ENCODE assay signal across 8 cellular contexts in genomic region chr7:158829021-158829341, GRCh38. TPM values are rescaled to one million over a fixed set of nuclear protein-coding genes. Genes with fewer than 3 reads are reported as not detected.
A peak's percentile ranks its signal among the peaks of the same experiment; 100 is the strongest.
DNase-seq lines count a peak whose midpoint lies in the region; ATAC-seq and TF ChIP-seq lines count a peak whose summit lies in the region.

No MANE protein-coding gene starts in this region.

- no CpG with 5 or more reads among the region's 38 CpGs for WGBS in gastroesophageal sphincter (ENCODE audit: low coverage in 1 of 2), 2 donors

- peaks cover 0 to 48% (median 25%) of the 10 kb centered on the region in 3 donors for H3K4me1 ChIP-seq in gastroesophageal sphincter
- peaks cover 27 to 28% of the 10 kb centered on the region in 2 experiments for H3K4me1 ChIP-seq in neutrophil (ENCODE audit: control insufficient read depth in 1 of 2, insufficient read depth in 1 of 2, low read depth in 1 of 2, low read length in 1 of 2)
- H3K4me1 ChIP-seq in uterus = peaks cover 0 to 5% of the 10 kb centered on the region in 2 donors

- TF ChIP-seq CTCF in gastroesophageal sphincter (IDR thresholded peaks at IDR 0.05) (peak in 1 of 4 experiments; percentile 24), neutrophil (IDR thresholded peaks at IDR 0.05) (no peak), uterus (IDR thresholded peaks at IDR 0.05) (no peak)

- peak; percentile 73 for DNase-seq in CD1c-positive myeloid dendritic cell (ENCODE audit: extremely low spot score)
- DNase-seq in NCI-H510A (lab: John Stamatoyannopoulos, UW) = peak; percentile 59
- peak; percentile 65 for DNase-seq in activated gamma-delta T cell treated with Interleukin-2 at 50 U/mL for 16 hours
- DNase-seq in uterus = peak; percentile 48 to 67

- H3K27ac ChIP-seq in gastroesophageal sphincter (peak overlapping the region; percentile 95 to 100 (median 98)), neutrophil (peak overlapping the region; percentile 95), uterus (peak overlapping the region; percentile 89 to 100)

- no peak for TF ChIP-seq EP300 in gastroesophageal sphincter (IDR thresholded peaks at IDR 0.05)

- TF ChIP-seq POLR2A in gastroesophageal sphincter (IDR thresholded peaks at IDR 0.05) (no peak), uterus (IDR thresholded peaks at IDR 0.05) (no peak)

- H3K4me3 ChIP-seq in gastroesophageal sphincter = peak overlapping the region; percentile 70 to 90
- peak overlapping the region; percentile 85 to 87 for H3K4me3 ChIP-seq in neutrophil (ENCODE audit: low read depth in 1 of 2, low read length in 1 of 2)
- peak overlapping the region; percentile 68 to 83 for H3K4me3 ChIP-seq in uterus

- H3K36me3 ChIP-seq in gastroesophageal sphincter (peaks cover 0 to 6% of the 10 kb centered on the region in 2 donors), neutrophil (no peaks in the 10 kb centered on the region), uterus (no peaks in the 10 kb centered on the region)

- no peaks in the 10 kb centered on the region for H3K9me3 ChIP-seq in gastroesophageal sphincter
- no peaks in the 10 kb centered on the region for H3K9me3 ChIP-seq in neutrophil
- no peaks in the 10 kb centered on the region for H3K9me3 ChIP-seq in uterus

- H3K27me3 ChIP-seq in gastroesophageal sphincter (no peaks in the 10 kb centered on the region), neutrophil (no peaks in the 10 kb centered on the region), uterus (no peaks in the 10 kb centered on the region)

- ATAC-seq in GM18867 (IDR thresholded peaks at IDR 0.05; ENCODE audit: unreplicated experiment) (peak; percentile 57), HG03060 (IDR thresholded peaks at IDR 0.05; ENCODE audit: low read depth, unreplicated experiment) (peak; percentile 23), gastroesophageal sphincter (peak; percentile 64)

- intact Hi-C loops in uterus (cut with DNase I; ENCODE audit: low total_unique reads) = no loop called here

RNA-seq across cellular contexts. Expression of gene ESYT2, which starts 0.3 kb away (rescaled TPM):
- total RNA-seq in gastroesophageal sphincter = 100 to 1,000 TPM; 209 to 286 (median 230) TPM
- 100 to 1,000 TPM in 2 of 4 donors, 10 to 100 TPM in 2; 91.6 to 159 (median 100) TPM for total RNA-seq in uterus

RNA-seq across cellular contexts. Expression of gene DYNC2I1, which starts 27.4 kb away (rescaled TPM):
- total RNA-seq in gastroesophageal sphincter = 10 to 100 TPM; 11.6 to 36.9 (median 23.4) TPM
- total RNA-seq in uterus = 10 to 100 TPM; 10.5 to 36.6 (median 23.3) TPM

Comparison
In these comparisons a context has a peak if more than half of its experiments do, and no peak if none do; other contexts are left out.
1. Peak in every context shown above with its lines: DNase-seq, ATAC-seq, H3K4me3 ChIP-seq and H3K27ac ChIP-seq.